ENCODE assay signal across 7 cellular contexts in the genomic region with DNA sequence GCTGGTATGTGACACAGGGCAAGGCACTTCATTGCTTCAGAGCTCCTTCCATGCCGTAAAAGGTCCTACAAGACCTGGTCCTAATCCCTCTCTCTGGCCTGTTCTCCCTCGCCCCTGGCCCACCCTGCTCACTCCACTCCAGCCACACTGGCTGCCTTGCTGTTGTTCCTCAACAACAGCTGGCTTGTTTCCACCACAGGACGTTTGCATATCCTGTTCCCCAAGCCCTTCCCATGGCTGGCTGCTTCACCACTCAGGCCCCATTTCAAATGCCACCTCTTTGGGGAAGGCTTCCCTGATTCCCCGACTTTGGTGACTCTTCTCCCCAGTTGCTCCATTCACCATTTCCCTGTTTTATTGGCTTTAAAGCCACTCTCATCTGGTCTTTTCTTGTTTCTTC.
DNase-seq lines count a peak whose midpoint lies in the region; ATAC-seq and TF ChIP-seq lines count a peak whose summit lies in the region.
"Not testable (repeated sequence)": the region's sequence is repeated elsewhere in the genome, so short reads cannot be mapped to it uniquely, and the experiment has no call there.

No MANE protein-coding gene starts in this region.

- H3K56ac ChIP-seq in H9 (ENCODE audit: insufficient read length, low read depth, low read length) = not testable (repeated sequence)

- H3K79me2 ChIP-seq in H9 (ENCODE audit: insufficient read depth, low read length); PC-3 (ENCODE audit: low read length): not testable (repeated sequence)

- not testable (repeated sequence) for H4K20me1 ChIP-seq in H9 (ENCODE audit: control insufficient read depth, insufficient read depth, insufficient read length); PC-3 (ENCODE audit: low read length)

- H3K9me2 ChIP-seq in PC-3 (replicated peaks; ENCODE audit: low read length) = not testable (repeated sequence)

- H3T11ph ChIP-seq in H9 (ENCODE audit: low read length) = not testable (repeated sequence)

- H3K9me3 Mint-ChIP-seq in CD4-positive, CD25-positive, alpha-beta regulatory T cell; H9; activated CD8-positive, alpha-beta memory T cell treated with anti-CD3 and anti-CD28 coated beads, Interleukin-2, amount 10 ng/mL, durations not matched to agents 7 days and 5 days (ENCODE audit: low read depth); activated naive CD8-positive, alpha-beta T cell treated with anti-CD3 and anti-CD28 coated beads for 36 hours; neural crest cell: not testable (repeated sequence)
- H3K9me3 Mint-ChIP-seq in glutamatergic neuron (ENCODE audit: unreplicated experiment) = peaks cover 12% of the 10 kb centered on the region

- CTCF ChIA-PET in PC-3 (lab: Charles Lee); activated CD8-positive, alpha-beta memory T cell treated with anti-CD3 and anti-CD28 coated beads, Interleukin-2, amount 10 ng/mL, durations not matched to agents 7 days and 5 days (lab: Charles Lee): not testable (repeated sequence)

- intact Hi-C loops in PC-3 (cut with micrococcal nuclease) = not testable (repeated sequence)

- H3K79me1 ChIP-seq in H9 (ENCODE audit: insufficient read depth, low read depth, low read length, poor library complexity, severe bottlenecking) = not testable (repeated sequence)

- H2BK20ac ChIP-seq in H9 (ENCODE audit: low read depth, low read length, poor library complexity, severe bottlenecking) = not testable (repeated sequence)

- H3K23ac ChIP-seq in H9 (ENCODE audit: insufficient read length, low read depth, low read length) = not testable (repeated sequence)

- not testable (repeated sequence) for BruUV-seq in PC-3 (replicated peaks; lab: Mats Ljungman, UMichigan)

- not testable (repeated sequence) for TF ChIP-seq CTCF in H9 (conservative IDR thresholded peaks at IDR 0.05); PC-3 (conservative IDR thresholded peaks at IDR 0.05; ENCODE audit: low read depth, low read length); glutamatergic neuron (IDR thresholded peaks at IDR 0.05; ENCODE audit: partially characterized antibody, unreplicated experiment); neural crest cell (conservative IDR thresholded peaks at IDR 0.05)

- H3K4ac ChIP-seq in H9 (ENCODE audit: low read depth, low read length) = not testable (repeated sequence)

- not testable (repeated sequence) for H3K36me3 ChIP-seq in CD4-positive, CD25-positive, alpha-beta regulatory T cell (ENCODE audit: control insufficient read depth, insufficient read depth, low read length); PC-3 (ENCODE audit: low read depth, low read length)

- not testable (repeated sequence) for H3K23me2 ChIP-seq in H9 (ENCODE audit: insufficient read length, low read depth, low read length, poor library complexity, severe bottlenecking)

- peak overlapping the region in 3 of 4 donors; percentile 41 to 98 (median 74) for H3K4me3 Mint-ChIP-seq in CD4-positive, CD25-positive, alpha-beta regulatory T cell
- H3K4me3 Mint-ChIP-seq in H9 = peak overlapping the region; percentile 32 to 54; a peak in 4 of 5 replicates
- not testable (repeated sequence) for H3K4me3 Mint-ChIP-seq in activated CD8-positive, alpha-beta memory T cell treated with anti-CD3 and anti-CD28 coated beads, Interleukin-2, amount 10 ng/mL, durations not matched to agents 7 days and 5 days
- H3K4me3 Mint-ChIP-seq in activated naive CD8-positive, alpha-beta T cell treated with anti-CD3 and anti-CD28 coated beads for 36 hours = peak overlapping the region; percentile 16
- H3K4me3 Mint-ChIP-seq in glutamatergic neuron (ENCODE audit: unreplicated experiment) = peak overlapping the region; percentile 21
- peak overlapping the region; percentile 79 for H3K4me3 Mint-ChIP-seq in neural crest cell

- not testable (repeated sequence) for H4K5ac ChIP-seq in H9 (ENCODE audit: insufficient read length, low read depth, low read length)

- peaks cover 0 to 17% (median 12%) of the 10 kb centered on the region in 4 donors for H3K4me1 Mint-ChIP-seq in CD4-positive, CD25-positive, alpha-beta regulatory T cell
- peaks cover 31 to 35% of the 10 kb centered on the region in 2 experiments for H3K4me1 Mint-ChIP-seq in H9
- peaks cover 15% of the 10 kb centered on the region for H3K4me1 Mint-ChIP-seq in activated CD8-positive, alpha-beta memory T cell treated with anti-CD3 and anti-CD28 coated beads, Interleukin-2, amount 10 ng/mL, durations not matched to agents 7 days and 5 days
- peaks cover 24% of the 10 kb centered on the region for H3K4me1 Mint-ChIP-seq in activated naive CD8-positive, alpha-beta T cell treated with anti-CD3 and anti-CD28 coated beads for 36 hours
- peaks cover 14% of the 10 kb centered on the region for H3K4me1 Mint-ChIP-seq in glutamatergic neuron (ENCODE audit: low read depth, unreplicated experiment)
- peaks cover 20% of the 10 kb centered on the region for H3K4me1 Mint-ChIP-seq in neural crest cell

- H3K9ac ChIP-seq in H9 (ENCODE audit: extremely low read depth, insufficient read length, low read length); PC-3 (ENCODE audit: low read length): not testable (repeated sequence)

- not testable (repeated sequence) for H3K4me1 ChIP-seq in CD4-positive, CD25-positive, alpha-beta regulatory T cell (ENCODE audit: control insufficient read depth, insufficient read depth, low read length, poor library complexity, severe bottlenecking); H9 (ENCODE audit: insufficient read depth, low read length)
- peaks cover 21% of the 10 kb centered on the region for H3K4me1 ChIP-seq in PC-3 (ENCODE audit: insufficient read depth, low read length)

- not testable (repeated sequence) for H3F3A ChIP-seq in PC-3 (ENCODE audit: low read length, unreplicated experiment)

- not testable (repeated sequence) for H3K4me3 ChIP-seq in CD4-positive, CD25-positive, alpha-beta regulatory T cell (ENCODE audit: low read depth, low read length); PC-3 (ENCODE audit: low read length)

- not testable (repeated sequence) for H3K9me3 ChIP-seq in CD4-positive, CD25-positive, alpha-beta regulatory T cell (ENCODE audit: control insufficient read depth in 2 of 2, low read length in 2 of 2); H9 (ENCODE audit: control insufficient read depth, low read depth, low read length); PC-3 (ENCODE audit: low read length)

- H3K27ac ChIP-seq in CD4-positive, CD25-positive, alpha-beta regulatory T cell (ENCODE audit: insufficient read depth, low read length, poor library complexity, severe bottlenecking); H9 (ENCODE audit: insufficient read length, low read depth, low read length): not testable (repeated sequence)
- 0 out of 2 replicates have a peak overlapping the region, but pooled peaks have one; percentile 13 for H3K27ac ChIP-seq in PC-3 (ENCODE audit: low read length)

- WGBS in H9 (ENCODE audit: extremely low coverage, insufficient read length, low lambda C conversion rate) = no CpG with 5 or more reads among the region's 4 CpGs

- peak overlapping the region in 1 of 3 donors; percentile 88 for H3K27ac Mint-ChIP-seq in CD4-positive, CD25-positive, alpha-beta regulatory T cell
- peak overlapping the region in 1 of 3 experiments; percentile 64; a peak in 2 of 7 replicates for H3K27ac Mint-ChIP-seq in H9
- peak overlapping the region; percentile 33 for H3K27ac Mint-ChIP-seq in activated CD8-positive, alpha-beta memory T cell treated with anti-CD3 and anti-CD28 coated beads, Interleukin-2, amount 10 ng/mL, durations not matched to agents 7 days and 5 days
- peak overlapping the region; percentile 51 for H3K27ac Mint-ChIP-seq in activated naive CD8-positive, alpha-beta T cell treated with anti-CD3 and anti-CD28 coated beads for 36 hours
- H3K27ac Mint-ChIP-seq in glutamatergic neuron (ENCODE audit: unreplicated experiment) = peak overlapping the region; percentile 29
- H3K27ac Mint-ChIP-seq in neural crest cell (ENCODE audit: unreplicated experiment) = not testable (repeated sequence)

- not testable (repeated sequence) for H3K18ac ChIP-seq in H9 (ENCODE audit: insufficient read length, low read depth, low read length)

- H3K27me3 Mint-ChIP-seq in CD4-positive, CD25-positive, alpha-beta regulatory T cell; H9 (ENCODE audit: low read depth); activated naive CD8-positive, alpha-beta T cell treated with anti-CD3 and anti-CD28 coated beads for 36 hours; glutamatergic neuron (ENCODE audit: unreplicated experiment): not testable (repeated sequence)
- H3K27me3 Mint-ChIP-seq in activated CD8-positive, alpha-beta memory T cell treated with anti-CD3 and anti-CD28 coated beads, Interleukin-2, amount 10 ng/mL, durations not matched to agents 7 days and 5 days = peaks cover 16% of the 10 kb centered on the region
- peaks cover 12% of the 10 kb centered on the region for H3K27me3 Mint-ChIP-seq in neural crest cell (ENCODE audit: low read depth)

- H4K8ac ChIP-seq in H9 (replicated peaks; ENCODE audit: insufficient read length, low read depth, low read length) = not testable (repeated sequence)

- H2BK12ac ChIP-seq in H9 (ENCODE audit: insufficient read length, low read depth, low read length) = not testable (repeated sequence)

- H3K27me3 ChIP-seq in CD4-positive, CD25-positive, alpha-beta regulatory T cell (ENCODE audit: control insufficient read depth, insufficient read depth, low read length); H9 (ENCODE audit: insufficient read depth, low read length); PC-3 (ENCODE audit: low read length): not testable (repeated sequence)

- H2BK120ac ChIP-seq in H9 (ENCODE audit: low read depth, low read length, poor library complexity, severe bottlenecking) = not testable (repeated sequence)

- not testable (repeated sequence) for H4K91ac ChIP-seq in H9 (ENCODE audit: insufficient read length, low read depth, low read length)

- H3K36me3 Mint-ChIP-seq in CD4-positive, CD25-positive, alpha-beta regulatory T cell; H9 (ENCODE audit: insufficient read depth in 1 of 3, low read depth in 3 of 3); activated CD8-positive, alpha-beta memory T cell treated with anti-CD3 and anti-CD28 coated beads, Interleukin-2, amount 10 ng/mL, durations not matched to agents 7 days and 5 days; activated naive CD8-positive, alpha-beta T cell treated with anti-CD3 and anti-CD28 coated beads for 36 hours; glutamatergic neuron (ENCODE audit: unreplicated experiment); neural crest cell (ENCODE audit: low read depth): not testable (repeated sequence)

- not testable (repeated sequence) for H2AK5ac ChIP-seq in H9 (ENCODE audit: insufficient read length, low read length)

- H3K14ac ChIP-seq in H9 (ENCODE audit: insufficient read depth, low read length) = not testable (repeated sequence)

- ATAC-seq in CD4-positive, CD25-positive, alpha-beta regulatory T cell (ENCODE audit: low read depth in 2 of 2); PC-3; activated CD8-positive, alpha-beta memory T cell treated with anti-CD3 and anti-CD28 coated beads, Interleukin-2, amount 10 ng/mL, durations not matched to agents 7 days and 5 days: not testable (repeated sequence)

- not testable (repeated sequence) for DNase-seq in CD4-positive, CD25-positive, alpha-beta regulatory T cell; H9; PC-3; activated CD8-positive, alpha-beta memory T cell treated with anti-CD3 and anti-CD28 coated beads, Interleukin-2, amount 10 ng/mL, durations not matched to agents 7 days and 5 days; activated naive CD8-positive, alpha-beta T cell treated with anti-CD3 and anti-CD28 coated beads for 36 hours; glutamatergic neuron; neural crest cell (ENCODE audit: low read depth, low spot score)

- H2BK15ac ChIP-seq in H9 (ENCODE audit: low read depth, low read length) = not testable (repeated sequence)

- not testable (repeated sequence) for H2AFZ ChIP-seq in H9 (ENCODE audit: low read length); PC-3 (ENCODE audit: low read length)

- not testable (repeated sequence) for H3K4me2 ChIP-seq in H9 (ENCODE audit: insufficient read depth, insufficient read length, low read length)
- peak overlapping the region; percentile 100; the same call in 1 of the 2 replicates for H3K4me2 ChIP-seq in PC-3 (ENCODE audit: low read length)

- POLR2A ChIA-PET in PC-3 (lab: Charles Lee; ENCODE audit: unreplicated experiment) = not testable (repeated sequence)

- H2BK5ac ChIP-seq in H9 (ENCODE audit: insufficient read length, low read length) = not testable (repeated sequence)
